ENCODE assay signal across 19 cellular contexts in the genomic region with DNA sequence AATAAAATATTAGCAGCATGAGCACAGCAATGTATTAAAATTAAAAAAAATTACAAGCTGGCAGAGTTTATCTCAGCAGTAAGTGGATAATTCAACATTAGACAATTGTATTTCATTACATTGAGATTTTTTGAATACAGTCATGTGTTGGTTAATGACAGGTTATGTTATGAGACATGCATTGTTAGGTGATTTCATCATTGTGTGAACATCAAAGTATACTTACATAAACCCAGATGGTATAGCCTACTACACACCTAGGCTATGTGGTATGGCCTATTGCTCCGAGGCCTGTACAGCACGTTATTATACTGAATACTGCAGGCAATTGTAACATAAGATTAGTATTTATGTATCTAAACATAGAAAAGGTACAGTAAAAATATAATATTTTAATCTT. TPM values are rescaled to one million over a fixed set of nuclear protein-coding genes. Genes with fewer than 3 reads are reported as not detected.
DNase-seq lines count a peak whose midpoint lies in the region; ATAC-seq and TF ChIP-seq lines count a peak whose summit lies in the region.
"Had no signal": no experiment of that assay in that cellular context is flagged by ENCODE, and none has a peak within 500 bp of the region (broad histone marks: within the 10 kb centered on the region; RNA-seq: fewer than 3 reads in every experiment).

No MANE protein-coding gene starts in this region.

- POLR2A ChIA-PET in AG04450 (lab: Yijun Ruan, JAX) = interaction anchor here (0.8 kb wide), 2 partner anchors 29 to 30 kb away, joined by 3 to 7 read pairs; a partner anchor contains a TSS
- POLR2A ChIA-PET in PC-3 (lab: Charles Lee; ENCODE audit: unreplicated experiment) = no interaction called here
- POLR2A ChIA-PET in activated CD4-positive, alpha-beta memory T cell treated with anti-CD3 and anti-CD28 coated beads for 36 hours (lab: Charles Lee) = interaction anchor here (1.0 to 1.5 kb wide), 3 partner anchors 9 to 31 kb away, joined by 3 to 4 read pairs (median 3); no protein-coding TSS in a partner anchor

- H3K79me2 ChIP-seq in PC-3 (ENCODE audit: low read length) = peaks cover 100% of the 10 kb centered on the region

- no peak overlapping the region for H3K27ac Mint-ChIP-seq in activated CD4-positive, alpha-beta memory T cell treated with anti-CD3 and anti-CD28 coated beads for 36 hours
- H3K27ac Mint-ChIP-seq: activated naive CD8-positive, alpha-beta T cell treated with anti-CD3 and anti-CD28 coated beads, Interleukin-2, amount 10 ng/mL, durations not matched to agents 7 days and 5 days; T-helper 2 cell treated with Interferon-gamma antibody and Interleukin-4, amounts not matched to agents 5 μg/mL and 100 μg/mL, for 36 hours had no signal

- BruUV-seq in PC-3 (replicated peaks; lab: Mats Ljungman, UMichigan) = no TSS peak

- H3K27me3 ChIP-seq in AG04450 (ENCODE audit: control insufficient read depth, insufficient read depth, low read length) (no peaks in the 10 kb centered on the region), PC-3 (ENCODE audit: low read length) (no peaks in the 10 kb centered on the region)
- H3K27me3 ChIP-seq: neutrophil, upper lobe of left lung had no signal

- no peak for TF ChIP-seq CTCF in AG04450 (IDR thresholded peaks at IDR 0.05; ENCODE audit: low read depth, low read length)
- no peak for TF ChIP-seq CTCF in PC-3 (conservative IDR thresholded peaks at IDR 0.05; ENCODE audit: low read depth, low read length)

- H3K27ac ChIP-seq in AG04450 (ENCODE audit: low read depth, low read length) (peak overlapping the region; percentile 62), PC-3 (ENCODE audit: low read length) (peak overlapping the region; percentile 30), epithelial cell of prostate (peak overlapping the region; percentile 50)
- H3K27ac ChIP-seq: neutrophil, RWPE1, upper lobe of left lung had no signal

- peaks cover 93% of the 10 kb centered on the region for H3K4me1 Mint-ChIP-seq in activated CD4-positive, alpha-beta memory T cell treated with anti-CD3 and anti-CD28 coated beads for 36 hours (ENCODE audit: low read depth)

- peak; percentile 53 for ATAC-seq in PC-3
- no peak for ATAC-seq in HG03039 (IDR thresholded peaks at IDR 0.05; ENCODE audit: unreplicated experiment)
- ATAC-seq in GM18867 (IDR thresholded peaks at IDR 0.05; ENCODE audit: unreplicated experiment) = no peak
- ATAC-seq: sciatic nerve had no signal

- H3K36me3 Mint-ChIP-seq in activated CD4-positive, alpha-beta memory T cell treated with anti-CD3 and anti-CD28 coated beads for 36 hours = peaks cover 8% of the 10 kb centered on the region

- peak overlapping the region; percentile 41 for H3K4me2 ChIP-seq in PC-3 (ENCODE audit: low read length)

- no peaks in the 10 kb centered on the region for H3K9me3 Mint-ChIP-seq in activated CD4-positive, alpha-beta memory T cell treated with anti-CD3 and anti-CD28 coated beads for 36 hours
- H3K9me3 Mint-ChIP-seq: activated naive CD8-positive, alpha-beta T cell treated with anti-CD3 and anti-CD28 coated beads, Interleukin-2, amount 10 ng/mL, durations not matched to agents 7 days and 5 days; T-helper 2 cell treated with Interferon-gamma antibody and Interleukin-4, amounts not matched to agents 5 μg/mL and 100 μg/mL, for 36 hours had no signal

- H3K27me3 Mint-ChIP-seq in activated CD4-positive, alpha-beta memory T cell treated with anti-CD3 and anti-CD28 coated beads for 36 hours = no peaks in the 10 kb centered on the region
- H3K27me3 Mint-ChIP-seq: activated naive CD8-positive, alpha-beta T cell treated with anti-CD3 and anti-CD28 coated beads, Interleukin-2, amount 10 ng/mL, durations not matched to agents 7 days and 5 days had no signal

- H3K4me3 ChIP-seq in AG04450 (ENCODE audit: low read depth, low read length) (no peak overlapping the region), PC-3 (ENCODE audit: low read length) (no peak overlapping the region)
- H3K4me3 ChIP-seq: upper lobe of left lung had no signal

- DNase-seq in AG04450 (ENCODE audit: low read depth, low spot score) (no peak), ELR (ENCODE audit: low read depth) (peak; percentile 57), PC-3 (peak; percentile 62), epithelial cell of prostate (ENCODE audit: low read depth, low spot score) (no peak), iPS-NIHi7 (ENCODE audit: extremely low spot score) (no peak)
- DNase-seq in activated CD4-positive, alpha-beta memory T cell treated with anti-CD3 and anti-CD28 coated beads for 36 hours = no peak
- DNase-seq: activated CD4-positive, alpha-beta T cell treated with anti-CD3 and anti-CD28 coated beads for 1 hour; activated naive CD8-positive, alpha-beta T cell treated with anti-CD3 and anti-CD28 coated beads, Interleukin-2, amount 10 ng/mL, durations not matched to agents 7 days and 5 days; activated T-cell treated with anti-CD3 and anti-CD28 coated beads for 4 hours; GOT3; NCI-H1092; stimulated activated CD4-positive, alpha-beta T cell treated with anti-CD3 and anti-CD28 coated beads, Interleukin-4, amount 100 ng/mL, for 1 hour; upper lobe of left lung had no signal

- no peaks in the 10 kb centered on the region for H3K9me2 ChIP-seq in PC-3 (replicated peaks; ENCODE audit: low read length)

- H2AFZ ChIP-seq in PC-3 (ENCODE audit: low read length) = no peak overlapping the region

- peaks cover 23% of the 10 kb centered on the region for H3K4me1 ChIP-seq in PC-3 (ENCODE audit: insufficient read depth, low read length)

- H3K9ac ChIP-seq in PC-3 (ENCODE audit: low read length) = no peak overlapping the region

- H4K20me1 ChIP-seq in PC-3 (ENCODE audit: low read length) = peaks cover 4% of the 10 kb centered on the region; the same call in 1 of the 2 replicates

- CTCF ChIA-PET in AG04450 (lab: Charles Lee) (interaction anchor here (0.7 to 1.8 kb wide), 4 partner anchors 29 to 68 kb away, joined by 3 to 9 read pairs (median 5); a partner anchor contains a TSS), PC-3 (lab: Charles Lee) (interaction anchor here (1.7 kb wide), 1 partner anchor 46 kb away, joined by 5 read pairs; no protein-coding TSS in a partner anchor)
- CTCF ChIA-PET in activated CD4-positive, alpha-beta memory T cell treated with anti-CD3 and anti-CD28 coated beads for 36 hours (lab: Charles Lee) = interaction anchor here (0.9 to 2.6 kb wide), 3 partner anchors 11 to 30 kb away, joined by 5 to 13 read pairs (median 7); a partner anchor contains a TSS

- no peak overlapping the region for H3K4me3 Mint-ChIP-seq in activated CD4-positive, alpha-beta memory T cell treated with anti-CD3 and anti-CD28 coated beads for 36 hours
- H3K4me3 Mint-ChIP-seq: activated naive CD8-positive, alpha-beta T cell treated with anti-CD3 and anti-CD28 coated beads, Interleukin-2, amount 10 ng/mL, durations not matched to agents 7 days and 5 days; T-helper 2 cell treated with Interferon-gamma antibody and Interleukin-4, amounts not matched to agents 5 μg/mL and 100 μg/mL, for 36 hours had no signal

- no peaks in the 10 kb centered on the region for H3F3A ChIP-seq in PC-3 (ENCODE audit: low read length, unreplicated experiment)

- intact Hi-C loops in PC-3 (cut with micrococcal nuclease) = no loop called here
- intact Hi-C loops in activated CD4-positive, alpha-beta memory T cell treated with anti-CD3 and anti-CD28 coated beads for 36 hours (cut with micrococcal nuclease) = loop anchor here (5.0 kb wide), 1 partner anchor 49 kb away; no protein-coding TSS in a partner anchor

- H3K9me3 ChIP-seq in AG04450 (ENCODE audit: control insufficient read depth, insufficient read depth, low read length) (no peaks in the 10 kb centered on the region), PC-3 (ENCODE audit: low read length) (no peaks in the 10 kb centered on the region)
- H3K9me3 ChIP-seq: neutrophil, upper lobe of left lung had no signal

- no peaks in the 10 kb centered on the region; the same call in 1 of the 2 replicates for H3K36me3 ChIP-seq in PC-3 (ENCODE audit: low read depth, low read length)
- H3K36me3 ChIP-seq: neutrophil, upper lobe of left lung had no signal

RNA-seq across cellular contexts. Expression of a gene that starts 29.7 kb away (rescaled TPM):
- polyA plus RNA-seq in AG04450 (2011; rRNA removed) = 42.2 and 51.1 TPM in 2 replicates
- polyA minus RNA-seq in AG04450 (2011; rRNA and poly(A)+ RNA removed) = 61.9 and 85.7 TPM in 2 replicates
- 37.6 and 46.1 TPM in 2 replicates for total RNA-seq in PC-3 (2014; rRNA removed)
- 10 to 100 TPM; 49.1 to 51.5 TPM for total RNA-seq in activated CD4-positive, alpha-beta memory T cell treated with anti-CD3 and anti-CD28 coated beads for 36 hours

Comparison
In these comparisons a context has a peak if more than half of its experiments do, and no peak if none do; other contexts are left out.
1. DNase-seq: peak in ELR (single experiment) and PC-3 (single experiment); none in AG04450 (single experiment), epithelial cell of prostate (single experiment), iPS-NIHi7 (single experiment) and activated CD4-positive, alpha-beta memory T cell treated with anti-CD3 and anti-CD28 coated beads for 36 hours (single experiment).
2. Peak in every context shown above with its lines, with median percentiles within 50 percentile points of each other: H3K27ac ChIP-seq.